8 cellular contexts compared by ENCODE assay signal in the genomic region with DNA sequence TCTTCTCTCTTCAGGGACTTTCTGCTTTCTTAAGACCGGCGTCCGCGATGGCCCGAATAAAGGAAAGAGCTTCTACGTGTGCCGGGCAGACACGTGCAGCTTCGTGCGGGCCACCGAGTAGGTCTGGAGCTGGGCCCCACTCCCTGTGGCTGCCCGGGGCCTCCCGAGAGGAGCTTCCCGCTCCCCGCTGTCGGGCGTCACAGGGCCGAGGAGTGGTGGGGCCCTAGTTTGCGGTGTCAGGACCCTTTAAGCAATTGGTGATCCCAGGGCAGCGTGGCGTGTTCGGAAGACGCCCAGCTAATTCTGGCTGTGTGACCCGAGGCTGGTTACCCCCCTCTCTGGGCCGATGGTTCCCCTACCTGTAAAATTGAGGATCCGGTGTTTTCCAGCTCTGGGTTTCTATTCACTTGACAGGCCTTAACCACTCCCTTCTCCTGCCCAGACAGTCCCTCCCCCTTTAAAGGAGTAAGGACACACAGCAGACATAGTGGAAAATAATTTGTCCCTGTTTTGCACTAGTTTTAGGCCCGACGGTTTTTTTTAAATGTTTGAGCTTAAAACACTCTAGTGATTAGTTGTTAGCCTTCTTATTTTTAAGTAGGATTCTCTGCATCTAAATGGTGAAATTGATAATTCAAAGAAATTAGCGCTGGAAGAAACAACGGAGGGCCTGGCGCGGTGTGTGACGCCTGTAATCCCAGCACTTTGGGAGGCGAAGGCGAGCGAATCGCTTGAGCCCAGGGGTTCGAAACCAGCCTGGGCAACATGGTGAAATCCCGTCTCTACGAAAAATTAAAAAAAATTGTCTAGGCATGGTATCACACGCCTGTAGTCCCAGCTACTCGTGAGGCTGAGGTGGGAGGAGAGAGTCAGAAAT. TPM values are rescaled to one million over a fixed set of nuclear protein-coding genes. Genes with fewer than 3 reads are reported as not detected.
A peak's percentile ranks its signal among the peaks of the same experiment; 100 is the strongest.
DNase-seq lines count a peak whose midpoint lies in the region; ATAC-seq and TF ChIP-seq lines count a peak whose summit lies in the region.

No MANE protein-coding gene starts in this region.

- peaks cover 59% of the 10 kb centered on the region for H3K4me1 Mint-ChIP-seq in activated CD4-positive, alpha-beta T cell treated with anti-CD3 and anti-CD28 coated beads, Interleukin-2, amount 10 ng/mL, durations not matched to agents 7 days and 5 days
- H3K4me1 Mint-ChIP-seq in activated T-helper 1 cell treated with anti-CD3 and anti-CD28 coated beads, Interleukin-12 subunit alpha, Interleukin-12 subunit beta, Interleukin-2, Interleukin-4 antibody, amounts not matched to agents 30 ng/mL and 10 ng/mL and 1 ng/mL, durations not matched to agents 14 hours and 24 hours and 36 hours (ENCODE audit: low read depth), result peaks cover 41% of the 10 kb centered on the region

- peak overlapping the region; percentile 68 for H3K27ac ChIP-seq in right atrium auricular region

- peak; percentile 38 for DNase-seq in activated CD4-positive, alpha-beta T cell treated with anti-CD3 and anti-CD28 coated beads, Interleukin-2, amount 10 ng/mL, durations not matched to agents 7 days and 5 days
- DNase-seq in activated CD4-positive, alpha-beta T cell treated with anti-CD3 and anti-CD28 coated beads for 1 hour, result no peak
- DNase-seq in Kasumi-1 (lab: John Stamatoyannopoulos, UW) (peak; percentile 41 to 54), right atrium auricular region (ENCODE audit: low spot score) (no peak), sciatic nerve (ENCODE audit: low spot score) (no peak)
- peak; percentile 32 for DNase-seq in activated T-helper 1 cell treated with anti-CD3 and anti-CD28 coated beads, Interleukin-12 subunit alpha, Interleukin-12 subunit beta, Interleukin-2, Interleukin-4 antibody, amounts not matched to agents 30 ng/mL and 10 ng/mL and 1 ng/mL, durations not matched to agents 14 hours and 24 hours and 36 hours (ENCODE audit: low spot score)

- CTCF ChIA-PET in activated CD4-positive, alpha-beta T cell treated with anti-CD3 and anti-CD28 coated beads, Interleukin-2, amount 10 ng/mL, durations not matched to agents 7 days and 5 days (lab: Charles Lee), result interaction anchor here (1.0 to 2.3 kb wide), 11 partner anchors 9 to 486 kb away, joined by 3 to 11 read pairs (median 3); a partner anchor contains a TSS

- peaks cover 0 to 14% of the 10 kb centered on the region in 2 donors for H3K4me1 ChIP-seq in right atrium auricular region

- H3K9me3 ChIP-seq in right atrium auricular region, result no peaks in the 10 kb centered on the region

- POLR2A ChIA-PET in activated CD4-positive, alpha-beta T cell treated with anti-CD3 and anti-CD28 coated beads, Interleukin-2, amount 10 ng/mL, durations not matched to agents 7 days and 5 days (lab: Charles Lee), result interaction anchor here (0.6 to 2.1 kb wide), 7 partner anchors 16 to 322 kb away, joined by 3 to 9 read pairs (median 3); a partner anchor contains a TSS

- no peaks in the 10 kb centered on the region for H3K27me3 ChIP-seq in right atrium auricular region

- peaks cover 43% of the 10 kb centered on the region for H3K36me3 Mint-ChIP-seq in activated CD4-positive, alpha-beta T cell treated with anti-CD3 and anti-CD28 coated beads, Interleukin-2, amount 10 ng/mL, durations not matched to agents 7 days and 5 days (ENCODE audit: low read depth)
- peaks cover 37% of the 10 kb centered on the region for H3K36me3 Mint-ChIP-seq in activated T-helper 1 cell treated with anti-CD3 and anti-CD28 coated beads, Interleukin-12 subunit alpha, Interleukin-12 subunit beta, Interleukin-2, Interleukin-4 antibody, amounts not matched to agents 30 ng/mL and 10 ng/mL and 1 ng/mL, durations not matched to agents 14 hours and 24 hours and 36 hours (ENCODE audit: low read depth)

- intact Hi-C loops in activated T-helper 1 cell treated with anti-CD3 and anti-CD28 coated beads, Interleukin-12 subunit alpha, Interleukin-12 subunit beta, Interleukin-2, Interleukin-4 antibody, amounts not matched to agents 30 ng/mL and 10 ng/mL and 1 ng/mL, durations not matched to agents 14 hours and 24 hours and 36 hours (cut with micrococcal nuclease), result loop anchor here (1.0 to 10.0 kb wide), 22 partner anchors 17 to 869 kb away; a partner anchor contains a TSS
- intact Hi-C loops in sciatic nerve (cut with DNase I), result no loop called here

- H3K27ac Mint-ChIP-seq in activated CD4-positive, alpha-beta T cell treated with anti-CD3 and anti-CD28 coated beads, Interleukin-2, amount 10 ng/mL, durations not matched to agents 7 days and 5 days, result no peak overlapping the region
- H3K27ac Mint-ChIP-seq in activated T-helper 1 cell treated with anti-CD3 and anti-CD28 coated beads, Interleukin-12 subunit alpha, Interleukin-12 subunit beta, Interleukin-2, Interleukin-4 antibody, amounts not matched to agents 30 ng/mL and 10 ng/mL and 1 ng/mL, durations not matched to agents 14 hours and 24 hours and 36 hours, result no peak overlapping the region

- ATAC-seq in GM21528 (IDR thresholded peaks at IDR 0.05; ENCODE audit: low FRiP score, unreplicated experiment) (peak; percentile 11), sciatic nerve (peak; percentile 55), HG03565 (IDR thresholded peaks at IDR 0.05; ENCODE audit: unreplicated experiment) (no peak)

- peak overlapping the region; percentile 67 to 80 for H3K4me3 ChIP-seq in right atrium auricular region

- no peak overlapping the region for H3K4me3 Mint-ChIP-seq in activated CD4-positive, alpha-beta T cell treated with anti-CD3 and anti-CD28 coated beads, Interleukin-2, amount 10 ng/mL, durations not matched to agents 7 days and 5 days
- no peak overlapping the region for H3K4me3 Mint-ChIP-seq in activated T-helper 1 cell treated with anti-CD3 and anti-CD28 coated beads, Interleukin-12 subunit alpha, Interleukin-12 subunit beta, Interleukin-2, Interleukin-4 antibody, amounts not matched to agents 30 ng/mL and 10 ng/mL and 1 ng/mL, durations not matched to agents 14 hours and 24 hours and 36 hours

- H3K27me3 Mint-ChIP-seq in activated CD4-positive, alpha-beta T cell treated with anti-CD3 and anti-CD28 coated beads, Interleukin-2, amount 10 ng/mL, durations not matched to agents 7 days and 5 days, result no peaks in the 10 kb centered on the region
- H3K27me3 Mint-ChIP-seq in activated T-helper 1 cell treated with anti-CD3 and anti-CD28 coated beads, Interleukin-12 subunit alpha, Interleukin-12 subunit beta, Interleukin-2, Interleukin-4 antibody, amounts not matched to agents 30 ng/mL and 10 ng/mL and 1 ng/mL, durations not matched to agents 14 hours and 24 hours and 36 hours (ENCODE audit: insufficient read depth), result no peaks in the 10 kb centered on the region

- TF ChIP-seq CTCF in right atrium auricular region (IDR thresholded peaks at IDR 0.05), result no peak

- no peaks in the 10 kb centered on the region for H3K9me3 Mint-ChIP-seq in activated CD4-positive, alpha-beta T cell treated with anti-CD3 and anti-CD28 coated beads, Interleukin-2, amount 10 ng/mL, durations not matched to agents 7 days and 5 days
- no peaks in the 10 kb centered on the region for H3K9me3 Mint-ChIP-seq in activated T-helper 1 cell treated with anti-CD3 and anti-CD28 coated beads, Interleukin-12 subunit alpha, Interleukin-12 subunit beta, Interleukin-2, Interleukin-4 antibody, amounts not matched to agents 30 ng/mL and 10 ng/mL and 1 ng/mL, durations not matched to agents 14 hours and 24 hours and 36 hours

- H3K36me3 ChIP-seq in right atrium auricular region, result no peaks in the 10 kb centered on the region

RNA-seq across cellular contexts. Expression of a gene that starts 0.6 kb away (rescaled TPM):
- total RNA-seq in activated CD4-positive, alpha-beta T cell treated with anti-CD3 and anti-CD28 coated beads, Interleukin-2, amount 10 ng/mL, durations not matched to agents 7 days and 5 days, result 100 to 1,000 TPM; 123 to 133 TPM
- total RNA-seq in activated T-helper 1 cell treated with anti-CD3 and anti-CD28 coated beads, Interleukin-12 subunit alpha, Interleukin-12 subunit beta, Interleukin-2, Interleukin-4 antibody, amounts not matched to agents 30 ng/mL and 10 ng/mL and 1 ng/mL, durations not matched to agents 14 hours and 24 hours and 36 hours, result 103 and 114 TPM in 2 replicates
- 1 to 10 TPM; 6.9 to 9.0 TPM for total RNA-seq in right atrium auricular region
- total RNA-seq in sciatic nerve, result 15.3 TPM

RNA-seq across cellular contexts. Expression of a gene that starts 59.1 kb away (rescaled TPM):
- 1 to 10 TPM; 3.4 to 4.2 TPM for total RNA-seq in activated CD4-positive, alpha-beta T cell treated with anti-CD3 and anti-CD28 coated beads, Interleukin-2, amount 10 ng/mL, durations not matched to agents 7 days and 5 days
- 0.80 and 1.0 TPM in 2 replicates for total RNA-seq in activated T-helper 1 cell treated with anti-CD3 and anti-CD28 coated beads, Interleukin-12 subunit alpha, Interleukin-12 subunit beta, Interleukin-2, Interleukin-4 antibody, amounts not matched to agents 30 ng/mL and 10 ng/mL and 1 ng/mL, durations not matched to agents 14 hours and 24 hours and 36 hours
- 1 to 10 TPM in 1 of 2 donors, under 1 TPM in 1; 0.11 to 1.3 TPM for total RNA-seq in right atrium auricular region
- 1.0 TPM for total RNA-seq in sciatic nerve

Comparison
In these comparisons a context has a peak if more than half of its experiments do, and no peak if none do; other contexts are left out.
1. DNase-seq: peak in activated CD4-positive, alpha-beta T cell treated with anti-CD3 and anti-CD28 coated beads, Interleukin-2, amount 10 ng/mL, durations not matched to agents 7 days and 5 days (single experiment), Kasumi-1 (2 of 2) and activated T-helper 1 cell treated with anti-CD3 and anti-CD28 coated beads, Interleukin-12 subunit alpha, Interleukin-12 subunit beta, Interleukin-2, Interleukin-4 antibody, amounts not matched to agents 30 ng/mL and 10 ng/mL and 1 ng/mL, durations not matched to agents 14 hours and 24 hours and 36 hours (single experiment); none in activated CD4-positive, alpha-beta T cell treated with anti-CD3 and anti-CD28 coated beads for 1 hour (single experiment), right atrium auricular region (single experiment) and sciatic nerve (single experiment).